Comparison of ENCODE assay signal across 14 cellular contexts in the genomic region with DNA sequence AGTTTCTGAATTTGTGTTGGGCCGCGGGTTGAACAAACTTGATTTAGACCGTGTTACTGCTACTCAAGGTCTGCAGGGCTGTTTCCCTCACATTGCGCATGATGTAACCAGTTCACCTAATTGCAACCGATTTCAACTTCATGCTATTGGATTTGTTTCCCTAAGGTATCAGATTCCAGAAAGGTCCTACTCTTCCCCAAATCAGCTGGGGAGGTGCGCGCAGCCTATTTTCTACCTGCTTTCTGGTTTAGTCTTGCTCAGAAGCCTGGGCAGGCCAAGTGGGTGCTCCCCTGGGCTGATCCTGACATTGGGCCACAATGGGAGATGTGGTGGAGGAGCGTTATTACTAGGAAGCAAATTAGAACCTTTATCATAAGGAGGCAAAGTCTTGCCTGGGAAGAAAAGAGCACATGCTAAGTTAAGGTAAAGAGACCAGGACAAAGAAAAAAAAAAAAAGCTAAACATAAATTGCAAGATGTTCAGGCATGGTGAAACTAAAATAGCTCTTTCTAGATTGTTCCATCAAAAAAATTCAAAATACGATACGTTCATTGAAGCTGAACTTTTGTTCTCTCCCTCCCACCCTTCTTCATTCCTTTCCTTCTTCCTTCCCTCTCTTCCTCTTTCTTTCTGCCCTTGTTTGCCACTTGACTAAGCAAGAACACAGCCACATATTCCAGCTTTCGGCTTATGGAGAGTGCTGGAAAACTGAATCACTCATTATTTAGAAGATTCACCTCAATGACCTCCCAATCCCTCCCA.
"Had no signal": no experiment of that assay in that cellular context is flagged by ENCODE, and none has a peak within 500 bp of the region (broad histone marks: within the 10 kb centered on the region; RNA-seq: fewer than 3 reads in every experiment).

No MANE protein-coding gene starts in this region.

- H3K4me2 ChIP-seq: neural progenitor cell had no signal

- H3K36me3 Mint-ChIP-seq: activated naive CD4-positive, alpha-beta T cell treated with anti-CD3 and anti-CD28 coated beads, Interleukin-2, amount 10 ng/mL, durations not matched to agents 7 days and 5 days; neural progenitor cell had no signal

- H3K27ac ChIP-seq: body of pancreas, gastroesophageal sphincter, neural progenitor cell, ovary, tibial artery had no signal

- DNase-seq: activated CD4-positive, CD25-positive, alpha-beta regulatory T cell; activated naive CD4-positive, alpha-beta T cell treated with anti-CD3 and anti-CD28 coated beads, Interleukin-2, amount 10 ng/mL, durations not matched to agents 7 days and 5 days; body of pancreas; left ventricle myocardium superior; ovary; stimulated activated CD4-positive, alpha-beta T cell treated with anti-CD3 and anti-CD28 coated beads, Interleukin-15, amount 100 ng/mL, for 24 hours; stimulated activated CD4-positive, alpha-beta T cell treated with anti-CD3 and anti-CD28 coated beads, Interleukin-4, amount 100 ng/mL, for 4 hours; T-helper 17 cell; tibial artery had no signal

- H3K27me3 ChIP-seq: body of pancreas, gastroesophageal sphincter, neural progenitor cell, ovary, tibial artery had no signal

- FAIRE-seq: keratinocyte had no signal

- H3K4me1 ChIP-seq: neural progenitor cell had no signal

- H3K4me3 Mint-ChIP-seq: activated naive CD4-positive, alpha-beta T cell treated with anti-CD3 and anti-CD28 coated beads, Interleukin-2, amount 10 ng/mL, durations not matched to agents 7 days and 5 days; central memory CD8-positive, alpha-beta T cell; neural progenitor cell; T-helper 17 cell had no signal

- H3K36me3 ChIP-seq: gastroesophageal sphincter, neural progenitor cell, ovary, tibial artery had no signal

- H3K9me3 ChIP-seq: body of pancreas, gastroesophageal sphincter, ovary, tibial artery had no signal

- H2AFZ ChIP-seq: neural progenitor cell had no signal

- H3K9me3 Mint-ChIP-seq: central memory CD8-positive, alpha-beta T cell had no signal

- H3K4me1 Mint-ChIP-seq: central memory CD8-positive, alpha-beta T cell had no signal

- H3K27ac Mint-ChIP-seq: activated naive CD4-positive, alpha-beta T cell treated with anti-CD3 and anti-CD28 coated beads, Interleukin-2, amount 10 ng/mL, durations not matched to agents 7 days and 5 days; activated T-helper 2 cell treated with anti-CD3 and anti-CD28 coated beads, Interferon-gamma antibody, Interleukin-2, Interleukin-4, amounts not matched to agents 10 μg/mL and 5 μg/mL and 100 μg/mL, durations not matched to agents 14 hours and 24 hours and 36 hours; neural progenitor cell; T-helper 17 cell had no signal

- ATAC-seq: body of pancreas, gastroesophageal sphincter, left ventricle myocardium superior, T-helper 17 cell had no signal

- H3K9ac ChIP-seq: neural progenitor cell had no signal

- H3K4me3 ChIP-seq: body of pancreas, gastroesophageal sphincter, neural progenitor cell, ovary, tibial artery had no signal
